In the genomic region with DNA sequence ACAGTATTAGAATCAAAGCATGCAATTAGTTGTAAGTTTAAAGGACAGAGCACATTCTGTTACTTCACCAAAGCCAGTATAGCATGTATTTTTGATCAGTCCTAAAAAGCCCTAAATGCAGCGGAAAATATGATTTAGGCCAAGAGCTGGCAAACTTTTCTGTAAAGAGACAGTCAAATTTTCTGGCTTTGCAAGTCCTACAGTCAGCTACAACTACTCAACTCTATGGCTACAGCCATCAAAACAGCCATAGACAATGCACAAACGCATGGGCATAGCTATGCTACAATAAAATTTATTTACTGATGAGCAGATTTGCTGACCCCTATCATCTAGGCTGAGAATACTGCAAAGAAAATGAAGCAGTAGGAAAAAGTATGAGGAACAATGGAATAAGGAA, we compare ENCODE assay signal across 25 cellular contexts. TPM values are rescaled to one million over a fixed set of nuclear protein-coding genes. Genes with fewer than 3 reads are reported as not detected.
DNase-seq lines count a peak whose midpoint lies in the region; ATAC-seq, FAIRE-seq and TF ChIP-seq lines count a peak whose summit lies in the region.
"Had no signal": no experiment of that assay in that cellular context is flagged by ENCODE, and none has a peak within 500 bp of the region (broad histone marks: within the 10 kb centered on the region; RNA-seq: fewer than 3 reads in every experiment).

No MANE protein-coding gene starts in this region.

- TF ChIP-seq CTCF in astrocyte (IDR thresholded peaks at IDR 0.05; ENCODE audit: insufficient read depth, low read depth, low read length) (no peak), tibial nerve (IDR thresholded peaks at IDR 0.05) (no peak)

- no peak for DNase-seq in activated T-cell treated with anti-CD3 and anti-CD28 coated beads, Interleukin-2, amount 50 U/mL, for 72 hours
- no peak for DNase-seq in activated T-cell treated with anti-CD3 and anti-CD28 coated beads, Interleukin-2, amount 50 U/mL, for 48 hours
- DNase-seq in activated CD4-positive, alpha-beta memory T cell treated with anti-CD3 and anti-CD28 coated beads for 36 hours = no peak
- no peak for DNase-seq in astrocyte (ENCODE audit: low read depth)
- DNase-seq in stimulated activated naive CD8-positive, alpha-beta T cell treated with anti-CD3 and anti-CD28 coated beads, Interleukin-15, Interleukin-2, amounts not matched to agents 100 U/mL and 50 U/mL, for 24 hours = no peak
- DNase-seq in AG20443 (ENCODE audit: low spot score) = no peak
- DNase-seq in tibial nerve (ENCODE audit: low spot score in 2 of 2) = no peak
- DNase-seq: C1 segment of cervical spinal cord; gastrocnemius medialis; mesendoderm; NCI-H1048; NCI-H1694 treated with DMSO at 0.1 percent for 48 hours; NCI-H526; occipital lobe; SHP77; stimulated activated CD4-positive, alpha-beta T cell treated with anti-CD3 and anti-CD28 coated beads, Interleukin-1b, Interleukin-23, amount 100 ng/mL, for 48 hours; SW 1271; testis had no signal

- POLR2A ChIA-PET in activated CD4-positive, alpha-beta memory T cell treated with anti-CD3 and anti-CD28 coated beads for 36 hours (lab: Charles Lee) = no interaction called here

- peaks cover 28% of the 10 kb centered on the region for H3K36me3 ChIP-seq in astrocyte (ENCODE audit: insufficient read depth, low read length)
- H3K36me3 ChIP-seq in tibial nerve = peaks cover 0 to 66% (median 0%) of the 10 kb centered on the region in 3 donors

- peaks cover 42% of the 10 kb centered on the region for H3K4me1 Mint-ChIP-seq in activated T-cell treated with anti-CD3 and anti-CD28 coated beads, Interleukin-2, amount 50 U/mL, for 72 hours (ENCODE audit: low read depth)
- peaks cover 21% of the 10 kb centered on the region for H3K4me1 Mint-ChIP-seq in activated CD4-positive, alpha-beta memory T cell treated with anti-CD3 and anti-CD28 coated beads for 36 hours (ENCODE audit: low read depth)
- peaks cover 2% of the 10 kb centered on the region for H3K4me1 Mint-ChIP-seq in astrocyte (ENCODE audit: low read depth, unreplicated experiment)

- CTCF ChIA-PET in activated CD4-positive, alpha-beta memory T cell treated with anti-CD3 and anti-CD28 coated beads for 36 hours (lab: Charles Lee) = no interaction called here

- H3K27ac ChIP-seq in astrocyte (ENCODE audit: low read depth, low read length) (no peak overlapping the region), tibial nerve (no peak overlapping the region)
- H3K27ac ChIP-seq: esophagus muscularis mucosa, gastrocnemius medialis, hepatocyte, HL-60, testis, vagina had no signal

- WGBS in tibial nerve, 2 donors = 86% methylated on average over 2 of the region's 2 CpGs

- no peak for TF ChIP-seq POLR2A in tibial nerve (IDR thresholded peaks at IDR 0.05)

- no peak overlapping the region for H3K9ac ChIP-seq in astrocyte (ENCODE audit: low read length)

- no peaks in the 10 kb centered on the region for H3K4me1 ChIP-seq in astrocyte (ENCODE audit: insufficient read depth, low read length)
- H3K4me1 ChIP-seq in tibial nerve = no peaks in the 10 kb centered on the region
- H3K4me1 ChIP-seq: gastrocnemius medialis, testis, vagina had no signal

- H3K9me3 Mint-ChIP-seq in activated T-cell treated with anti-CD3 and anti-CD28 coated beads, Interleukin-2, amount 50 U/mL, for 72 hours = peaks cover 0 to 3% of the 10 kb centered on the region in 2 donors
- no peaks in the 10 kb centered on the region for H3K9me3 Mint-ChIP-seq in activated CD4-positive, alpha-beta memory T cell treated with anti-CD3 and anti-CD28 coated beads for 36 hours
- no peaks in the 10 kb centered on the region for H3K9me3 Mint-ChIP-seq in astrocyte (ENCODE audit: unreplicated experiment)

- peaks cover 30% of the 10 kb centered on the region for H4K20me1 ChIP-seq in astrocyte (ENCODE audit: insufficient read depth, low read length)

- H3K79me2 ChIP-seq in astrocyte (ENCODE audit: insufficient read depth, low read length) = peaks cover 55% of the 10 kb centered on the region

- H3K9me3 ChIP-seq in astrocyte (ENCODE audit: insufficient read depth, low read depth, low read length) (no peaks in the 10 kb centered on the region), tibial nerve (no peaks in the 10 kb centered on the region)
- H3K9me3 ChIP-seq: esophagus muscularis mucosa, gastrocnemius medialis, testis, vagina had no signal

- H3K4me3 ChIP-seq in astrocyte (ENCODE audit: insufficient read depth, low read depth, low read length) (no peak overlapping the region), tibial nerve (no peak overlapping the region)
- H3K4me3 ChIP-seq: esophagus muscularis mucosa, gastrocnemius medialis, hepatocyte, skin epidermis, testis, vagina had no signal

- H3K27ac Mint-ChIP-seq in activated T-cell treated with anti-CD3 and anti-CD28 coated beads, Interleukin-2, amount 50 U/mL, for 72 hours = peak overlapping the region; percentile 90
- H3K27ac Mint-ChIP-seq in activated CD4-positive, alpha-beta memory T cell treated with anti-CD3 and anti-CD28 coated beads for 36 hours = peak overlapping the region; percentile 51
- H3K27ac Mint-ChIP-seq in astrocyte (ENCODE audit: unreplicated experiment) = no peak overlapping the region

- TF ChIP-seq EP300 in tibial nerve (IDR thresholded peaks at IDR 0.05) = no peak

- no peaks in the 10 kb centered on the region for H3K27me3 Mint-ChIP-seq in activated T-cell treated with anti-CD3 and anti-CD28 coated beads, Interleukin-2, amount 50 U/mL, for 72 hours (ENCODE audit: low read depth)
- no peaks in the 10 kb centered on the region for H3K27me3 Mint-ChIP-seq in activated CD4-positive, alpha-beta memory T cell treated with anti-CD3 and anti-CD28 coated beads for 36 hours
- no peaks in the 10 kb centered on the region for H3K27me3 Mint-ChIP-seq in astrocyte (ENCODE audit: low read depth, unreplicated experiment)

- no peaks in the 10 kb centered on the region for H3K27me3 ChIP-seq in astrocyte (ENCODE audit: insufficient read depth, low read length)
- no peaks in the 10 kb centered on the region for H3K27me3 ChIP-seq in tibial nerve
- H3K27me3 ChIP-seq: esophagus muscularis mucosa, gastrocnemius medialis, hepatocyte, testis, vagina had no signal

- H3K4me3 Mint-ChIP-seq in activated T-cell treated with anti-CD3 and anti-CD28 coated beads, Interleukin-2, amount 50 U/mL, for 72 hours = peak overlapping the region; percentile 34 to 77
- H3K4me3 Mint-ChIP-seq in activated CD4-positive, alpha-beta memory T cell treated with anti-CD3 and anti-CD28 coated beads for 36 hours = no peak overlapping the region
- peak overlapping the region; percentile 10 for H3K4me3 Mint-ChIP-seq in astrocyte (ENCODE audit: unreplicated experiment)

- no peak overlapping the region for H3K4me2 ChIP-seq in astrocyte (ENCODE audit: low read length)
- H3K4me2 ChIP-seq: hepatocyte had no signal

- H2AFZ ChIP-seq in astrocyte (ENCODE audit: low read depth, low read length) = no peak overlapping the region
- H2AFZ ChIP-seq: hepatocyte had no signal

- no peak for ATAC-seq in activated T-cell treated with anti-CD3 and anti-CD28 coated beads, Interleukin-2, amount 50 U/mL, for 72 hours (replicated peaks in 1 of 2)
- ATAC-seq in stimulated activated naive CD8-positive, alpha-beta T cell treated with anti-CD3 and anti-CD28 coated beads, Interleukin-15, Interleukin-2, amounts not matched to agents 100 U/mL and 50 U/mL, for 24 hours = peak; percentile 60
- ATAC-seq in HG03108 (IDR thresholded peaks at IDR 0.05; ENCODE audit: unreplicated experiment) = no peak
- ATAC-seq: gastrocnemius medialis had no signal

- intact Hi-C loops in activated CD4-positive, alpha-beta memory T cell treated with anti-CD3 and anti-CD28 coated beads for 36 hours (cut with micrococcal nuclease) = loop anchor here (2.0 to 5.0 kb wide), 3 partner anchors 17 to 144 kb away; a partner anchor contains a TSS

- H3K36me3 Mint-ChIP-seq in activated T-cell treated with anti-CD3 and anti-CD28 coated beads, Interleukin-2, amount 50 U/mL, for 72 hours (ENCODE audit: insufficient read depth in 2 of 2) = peaks cover 9 to 31% of the 10 kb centered on the region in 2 donors
- H3K36me3 Mint-ChIP-seq in activated CD4-positive, alpha-beta memory T cell treated with anti-CD3 and anti-CD28 coated beads for 36 hours = peaks cover 26% of the 10 kb centered on the region
- H3K36me3 Mint-ChIP-seq in astrocyte (ENCODE audit: low read depth, unreplicated experiment) = peaks cover 7% of the 10 kb centered on the region

- FAIRE-seq in astrocyte (lab: Jason Lieb, UNC) = no peak
- FAIRE-seq: colon had no signal

RNA-seq across cellular contexts. Expression of a gene that starts 52.9 kb away (rescaled TPM):
- total RNA-seq in activated T-cell treated with anti-CD3 and anti-CD28 coated beads, Interleukin-2, amount 50 U/mL, for 72 hours = 10 to 100 TPM; 45.4 to 47.9 TPM
- total RNA-seq in activated CD4-positive, alpha-beta memory T cell treated with anti-CD3 and anti-CD28 coated beads for 36 hours = 10 to 100 TPM; 38.2 to 39.4 TPM
- total RNA-seq in astrocyte (58.0 and 63.0 TPM in 2 replicates), tibial nerve (10 to 100 TPM; 50.3 to 84.3 (median 64.3) TPM)
